Comparison of ENCODE assay signal across 1 cellular context in genomic region chr20:18654448-18654773, GRCh38.
TF ChIP-seq lines count a peak whose summit lies in the region.

No MANE protein-coding gene starts in this region.

TF ChIP-seq in HepG2, 621 proteins besides CTCF, POLR2A, EP300 and RAD21 (continued from another document):
- TF ChIP-seq PRDM10 (CRISPR knock-in tag; IDR thresholded peaks at IDR 0.05; ENCODE audit: low read depth) (0 out of 2 replicates have a peak, but pooled peaks have one; percentile 33), SAP130 (CRISPR knock-in tag; IDR thresholded peaks at IDR 0.05; ENCODE audit: low read depth) (no peak), ZNF644 (CRISPR knock-in tag; IDR thresholded peaks at IDR 0.05; ENCODE audit: low read depth) (peak; percentile 83; the same call in 1 of the 2 replicates), FOXO1 (CRISPR knock-in tag; IDR thresholded peaks at IDR 0.05) (peak; percentile 25; the same call in 1 of the 2 replicates), YY1 (IDR thresholded peaks at IDR 0.05; ENCODE audit: insufficient read depth, insufficient replicate concordance, low read depth, low read length) (no peak), ZNF431 (CRISPR knock-in tag; IDR thresholded peaks at IDR 0.05; ENCODE audit: borderline replicate concordance, low read depth) (0 out of 2 replicates have a peak, but pooled peaks have one; percentile 42), HDAC2 (CRISPR knock-in tag; IDR thresholded peaks at IDR 0.05) (no peak), SOX13 (IDR thresholded peaks at IDR 0.05) (no peak), SOX13 (CRISPR knock-in tag; conservative IDR thresholded peaks at IDR 0.05 in 1 of 2, IDR thresholded peaks at IDR 0.05 in 1 of 2) (peak in 1 of 2 experiments; percentile 52; a peak in 2 of 4 replicates), ZSCAN5A (CRISPR knock-in tag; IDR thresholded peaks at IDR 0.05; ENCODE audit: borderline replicate concordance) (peak; percentile 55; the same call in 1 of the 2 replicates), HNF4A (CRISPR knock-in tag; IDR thresholded peaks at IDR 0.05) (peak; percentile 81), ZNF441 (CRISPR knock-in tag; IDR thresholded peaks at IDR 0.05; ENCODE audit: borderline replicate concordance) (peak; percentile 84; the same call in 1 of the 2 replicates), HNF4G (IDR thresholded peaks at IDR 0.05; ENCODE audit: borderline replicate concordance, low read depth, low read length) (peak; percentile 65; the same call in 1 of the 2 replicates), HNF4G (CRISPR knock-in tag; IDR thresholded peaks at IDR 0.05; ENCODE audit: borderline replicate concordance, low read depth) (no peak), HOMEZ (CRISPR knock-in tag; IDR thresholded peaks at IDR 0.05; ENCODE audit: low read depth) (no peak), ZNF629 (CRISPR knock-in tag; conservative IDR thresholded peaks at IDR 0.05) (peak; percentile 28; the same call in 1 of the 2 replicates), ZMYM4 (CRISPR knock-in tag; IDR thresholded peaks at IDR 0.05) (peak; percentile 40; the same call in 1 of the 2 replicates), IRF2 (CRISPR knock-in tag; IDR thresholded peaks at IDR 0.05) (0 out of 2 replicates have a peak, but pooled peaks have one; percentile 27), AKAP8 (CRISPR knock-in tag; IDR thresholded peaks at IDR 0.05) (no peak), CC2D1A (CRISPR knock-in tag; IDR thresholded peaks at IDR 0.05) (no peak), MLX (CRISPR knock-in tag; IDR thresholded peaks at IDR 0.05) (0 out of 2 replicates have a peak, but pooled peaks have one; percentile 23), PAXIP1 (CRISPR knock-in tag; conservative IDR thresholded peaks at IDR 0.05) (0 out of 2 replicates have a peak, but pooled peaks have one; percentile 20), XRCC5 (optimal IDR thresholded peaks at IDR 0.05; ENCODE audit: low read length) (peak; percentile 52), ZNF331 (CRISPR knock-in tag; IDR thresholded peaks at IDR 0.05) (peak; percentile 38; the same call in 1 of the 2 replicates)
